In genomic region chr18:36215577-36215976, GRCh38 we compare ENCODE assay signal across 2 cellular contexts.
TF ChIP-seq lines count a peak whose summit lies in the region.

No MANE protein-coding gene starts in this region.

TF ChIP-seq in HEK293, 187 proteins besides CTCF, POLR2A, EP300 and RAD21 (continued from another document):
- TF ChIP-seq, protein P1, sequence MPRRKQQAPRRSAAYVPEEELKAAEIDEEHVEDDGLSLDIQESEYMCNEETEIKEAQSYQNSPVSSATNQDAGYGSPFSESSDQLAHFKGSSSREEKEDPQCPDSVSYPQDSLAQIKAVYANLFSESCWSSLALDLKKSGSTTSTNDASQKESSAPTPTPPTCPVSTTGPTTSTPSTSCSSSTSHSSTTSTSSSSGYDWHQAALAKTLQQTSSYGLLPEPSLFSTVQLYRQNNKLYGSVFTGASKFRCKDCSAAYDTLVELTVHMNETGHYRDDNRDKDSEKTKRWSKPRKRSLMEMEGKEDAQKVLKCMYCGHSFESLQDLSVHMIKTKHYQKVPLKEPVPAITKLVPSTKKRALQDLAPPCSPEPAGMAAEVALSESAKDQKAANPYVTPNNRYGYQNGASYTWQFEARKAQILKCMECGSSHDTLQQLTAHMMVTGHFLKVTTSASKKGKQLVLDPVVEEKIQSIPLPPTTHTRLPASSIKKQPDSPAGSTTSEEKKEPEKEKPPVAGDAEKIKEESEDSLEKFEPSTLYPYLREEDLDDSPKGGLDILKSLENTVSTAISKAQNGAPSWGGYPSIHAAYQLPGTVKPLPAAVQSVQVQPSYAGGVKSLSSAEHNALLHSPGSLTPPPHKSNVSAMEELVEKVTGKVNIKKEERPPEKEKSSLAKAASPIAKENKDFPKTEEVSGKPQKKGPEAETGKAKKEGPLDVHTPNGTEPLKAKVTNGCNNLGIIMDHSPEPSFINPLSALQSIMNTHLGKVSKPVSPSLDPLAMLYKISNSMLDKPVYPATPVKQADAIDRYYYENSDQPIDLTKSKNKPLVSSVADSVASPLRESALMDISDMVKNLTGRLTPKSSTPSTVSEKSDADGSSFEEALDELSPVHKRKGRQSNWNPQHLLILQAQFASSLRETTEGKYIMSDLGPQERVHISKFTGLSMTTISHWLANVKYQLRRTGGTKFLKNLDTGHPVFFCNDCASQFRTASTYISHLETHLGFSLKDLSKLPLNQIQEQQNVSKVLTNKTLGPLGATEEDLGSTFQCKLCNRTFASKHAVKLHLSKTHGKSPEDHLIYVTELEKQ (tag by site-specific recombination; IDR thresholded peaks at IDR 0.05; ENCODE audit: borderline replicate concordance) = no peak
- TF ChIP-seq ZNF133 (tag by site-specific recombination; IDR thresholded peaks at IDR 0.05) (no peak), GLI2 (tag by site-specific recombination; IDR thresholded peaks at IDR 0.05; ENCODE audit: borderline replicate concordance, low read depth) (no peak), ZIC2 (tag by site-specific recombination; IDR thresholded peaks at IDR 0.05) (0 out of 2 replicates have a peak, but pooled peaks have one; percentile 23), ZNF280D (tag by site-specific recombination; IDR thresholded peaks at IDR 0.05) (no peak), ZNF148 (tag by site-specific recombination; IDR thresholded peaks at IDR 0.05; ENCODE audit: borderline replicate concordance) (no peak), GLIS1 (tag by site-specific recombination; IDR thresholded peaks at IDR 0.05) (peak; percentile 58; the same call in 1 of the 2 replicates), MYNN (tag by site-specific recombination; IDR thresholded peaks at IDR 0.05; ENCODE audit: borderline replicate concordance) (no peak)

TF ChIP-seq in K562, 482 proteins besides CTCF, POLR2A, EP300 and RAD21:
- TF ChIP-seq CHD7 (IDR thresholded peaks at IDR 0.05; ENCODE audit: low read depth, low read length) (no peak), ZNF717 (CRISPR knock-in tag; IDR thresholded peaks at IDR 0.05) (no peak), ILK (tag; IDR thresholded peaks at IDR 0.05; ENCODE audit: borderline replicate concordance, low read depth) (no peak), ZFPM2 (CRISPR knock-in tag; IDR thresholded peaks at IDR 0.05) (no peak), CAMTA2 (CRISPR knock-in tag; conservative IDR thresholded peaks at IDR 0.05) (no peak), CHCHD3 (CRISPR knock-in tag; IDR thresholded peaks at IDR 0.05) (no peak), ZSCAN29 (IDR thresholded peaks at IDR 0.05) (no peak)
- TF ChIP-seq, protein P2, sequence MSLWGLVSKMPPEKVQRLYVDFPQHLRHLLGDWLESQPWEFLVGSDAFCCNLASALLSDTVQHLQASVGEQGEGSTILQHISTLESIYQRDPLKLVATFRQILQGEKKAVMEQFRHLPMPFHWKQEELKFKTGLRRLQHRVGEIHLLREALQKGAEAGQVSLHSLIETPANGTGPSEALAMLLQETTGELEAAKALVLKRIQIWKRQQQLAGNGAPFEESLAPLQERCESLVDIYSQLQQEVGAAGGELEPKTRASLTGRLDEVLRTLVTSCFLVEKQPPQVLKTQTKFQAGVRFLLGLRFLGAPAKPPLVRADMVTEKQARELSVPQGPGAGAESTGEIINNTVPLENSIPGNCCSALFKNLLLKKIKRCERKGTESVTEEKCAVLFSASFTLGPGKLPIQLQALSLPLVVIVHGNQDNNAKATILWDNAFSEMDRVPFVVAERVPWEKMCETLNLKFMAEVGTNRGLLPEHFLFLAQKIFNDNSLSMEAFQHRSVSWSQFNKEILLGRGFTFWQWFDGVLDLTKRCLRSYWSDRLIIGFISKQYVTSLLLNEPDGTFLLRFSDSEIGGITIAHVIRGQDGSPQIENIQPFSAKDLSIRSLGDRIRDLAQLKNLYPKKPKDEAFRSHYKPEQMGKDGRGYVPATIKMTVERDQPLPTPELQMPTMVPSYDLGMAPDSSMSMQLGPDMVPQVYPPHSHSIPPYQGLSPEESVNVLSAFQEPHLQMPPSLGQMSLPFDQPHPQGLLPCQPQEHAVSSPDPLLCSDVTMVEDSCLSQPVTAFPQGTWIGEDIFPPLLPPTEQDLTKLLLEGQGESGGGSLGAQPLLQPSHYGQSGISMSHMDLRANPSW (CRISPR knock-in tag; IDR thresholded peaks at IDR 0.05) = no peak
